8 cellular contexts compared by ENCODE assay signal in the genomic region with DNA sequence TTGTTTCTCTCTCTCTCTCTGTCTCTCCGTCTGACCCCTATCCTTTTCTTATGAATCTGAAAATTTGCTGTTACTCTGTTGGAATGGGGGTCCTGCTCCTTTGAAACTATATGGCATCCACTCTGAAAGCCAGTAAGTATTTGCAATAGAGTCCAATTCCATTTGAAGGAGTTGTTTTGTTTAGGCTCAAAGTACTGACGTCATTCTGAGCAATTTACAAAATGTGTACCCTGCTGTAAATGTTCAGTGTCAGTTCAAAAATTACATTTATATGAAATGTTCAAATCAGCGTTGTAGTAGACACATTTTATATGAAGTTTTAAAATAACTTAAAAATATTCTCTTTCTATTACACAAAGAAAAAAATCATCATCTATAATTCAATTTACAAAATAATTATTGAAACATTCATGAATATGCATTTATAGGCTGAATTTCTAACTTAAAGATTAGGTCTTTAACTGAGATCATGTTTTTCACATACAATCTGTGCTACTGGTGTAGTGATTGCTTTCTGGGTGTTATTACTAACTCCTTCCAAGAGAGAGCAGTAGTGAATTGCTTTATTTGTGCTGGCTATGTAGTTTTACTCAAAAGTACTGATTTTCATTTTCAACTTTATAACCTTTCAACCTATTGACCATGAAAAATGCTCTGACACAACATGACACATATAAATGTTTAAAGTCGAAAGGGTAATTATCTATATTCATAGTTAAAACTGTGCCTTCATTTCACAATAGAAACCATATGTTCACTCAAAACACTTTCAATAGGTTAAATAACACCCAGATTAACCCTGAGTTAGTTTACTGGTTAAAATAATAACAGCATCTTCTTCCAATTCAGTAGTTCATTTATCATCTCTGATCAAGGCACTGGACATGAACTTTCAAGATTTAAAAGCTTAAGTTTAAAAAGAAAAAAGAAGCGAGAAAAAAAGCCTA.
DNase-seq lines count a peak whose midpoint lies in the region; ATAC-seq, FAIRE-seq and TF ChIP-seq lines count a peak whose summit lies in the region.

No MANE protein-coding gene starts in this region.

- H3K9me3 ChIP-seq in cardiac muscle cell (ENCODE audit: low read depth) = no peaks in the 10 kb centered on the region
- no peaks in the 10 kb centered on the region for H3K9me3 ChIP-seq in right atrium auricular region

- H3K4me3 ChIP-seq in cardiac muscle cell (no peak overlapping the region), right atrium auricular region (no peak overlapping the region)

- FAIRE-seq in RCC 7860 (lab: Jason Lieb, UNC) = peak; percentile 75

- peak; percentile 32 to 67 for DNase-seq in cardiac muscle cell (ENCODE audit: low read depth in 1 of 2, low spot score in 1 of 2)
- DNase-seq in right atrium auricular region (ENCODE audit: low spot score) = no peak
- DNase-seq in RCC 7860 (ENCODE audit: low spot score) = peak; percentile 25
- peak; percentile 47 for DNase-seq in hepatic stellate cell (ENCODE audit: low spot score)
- no peak for DNase-seq in mesenteric fat pad (ENCODE audit: low spot score)
- no peak for DNase-seq in NCI-H524 treated with DMSO at 0.1 percent for 48 hours (lab: John Stamatoyannopoulos, UW)
- DNase-seq in left cardiac atrium = no peak

- H3K27ac ChIP-seq in cardiac muscle cell (no peak overlapping the region), right atrium auricular region (no peak overlapping the region)

- TF ChIP-seq CTCF in cardiac muscle cell (IDR thresholded peaks at IDR 0.05; ENCODE audit: low read depth, low read length) (peak; percentile 70), right atrium auricular region (IDR thresholded peaks at IDR 0.05) (peak in 1 of 2 donors; percentile 66)

- ATAC-seq in HG02981 (IDR thresholded peaks at IDR 0.05; ENCODE audit: unreplicated experiment) (peak; percentile 59), left cardiac atrium (no peak)

- intact Hi-C loops in left cardiac atrium (cut with DNase I) = no loop called here

- H3K4me1 ChIP-seq in cardiac muscle cell (ENCODE audit: low read depth) (no peaks in the 10 kb centered on the region), right atrium auricular region (no peaks in the 10 kb centered on the region)

- H3K36me3 ChIP-seq in cardiac muscle cell = no peaks in the 10 kb centered on the region
- H3K36me3 ChIP-seq in right atrium auricular region = no peaks in the 10 kb centered on the region

- H3K27me3 ChIP-seq in cardiac muscle cell (no peaks in the 10 kb centered on the region), right atrium auricular region (no peaks in the 10 kb centered on the region)

Comparison
In these comparisons a context has a peak if more than half of its experiments do, and no peak if none do; other contexts are left out.
1. DNase-seq: peak in cardiac muscle cell (2 of 2), RCC 7860 (single experiment) and hepatic stellate cell (single experiment); none in right atrium auricular region (single experiment), mesenteric fat pad (single experiment), NCI-H524 treated with DMSO at 0.1 percent for 48 hours (single experiment) and left cardiac atrium (single experiment).